8 cellular contexts compared by ENCODE assay signal in the genomic region with DNA sequence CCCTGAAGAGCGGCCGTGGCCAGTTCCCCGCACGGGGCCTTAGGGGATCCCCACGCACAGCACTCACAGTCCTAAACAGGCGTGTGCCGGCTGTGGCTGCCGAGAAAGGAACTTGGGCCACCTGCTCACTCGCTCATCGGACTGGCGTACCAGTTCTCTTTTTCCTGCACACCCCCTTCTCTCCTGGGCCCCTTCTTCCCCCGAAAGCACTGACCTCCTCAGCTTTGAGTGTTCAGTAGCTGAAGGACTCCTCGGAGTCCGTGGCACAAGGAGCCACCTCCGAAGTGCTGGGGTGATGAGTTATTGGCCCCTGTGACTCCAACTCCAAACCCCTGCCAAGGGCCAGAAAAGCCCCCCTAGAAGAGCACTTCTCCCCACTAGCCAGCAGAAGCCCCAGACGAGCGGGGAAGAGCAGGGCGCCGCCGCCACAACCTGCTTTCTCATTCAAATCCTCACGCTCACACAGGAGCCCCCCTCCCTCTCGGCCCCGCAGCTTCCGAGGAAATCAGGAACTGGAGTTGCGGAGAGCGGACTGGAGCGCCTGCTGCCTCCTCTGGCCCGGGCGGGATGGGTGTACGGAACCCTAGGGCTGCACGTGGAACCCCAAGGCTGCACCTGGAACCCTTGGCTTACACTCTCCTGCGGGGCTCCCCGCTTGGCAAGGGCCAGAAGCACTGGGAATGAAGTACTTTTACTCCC. TPM values are rescaled to one million over a fixed set of nuclear protein-coding genes. Genes with fewer than 3 reads are reported as not detected.
A peak's percentile ranks its signal among the peaks of the same experiment; 100 is the strongest.
DNase-seq lines count a peak whose midpoint lies in the region; FAIRE-seq and TF ChIP-seq lines count a peak whose summit lies in the region.

A gene with protein sequence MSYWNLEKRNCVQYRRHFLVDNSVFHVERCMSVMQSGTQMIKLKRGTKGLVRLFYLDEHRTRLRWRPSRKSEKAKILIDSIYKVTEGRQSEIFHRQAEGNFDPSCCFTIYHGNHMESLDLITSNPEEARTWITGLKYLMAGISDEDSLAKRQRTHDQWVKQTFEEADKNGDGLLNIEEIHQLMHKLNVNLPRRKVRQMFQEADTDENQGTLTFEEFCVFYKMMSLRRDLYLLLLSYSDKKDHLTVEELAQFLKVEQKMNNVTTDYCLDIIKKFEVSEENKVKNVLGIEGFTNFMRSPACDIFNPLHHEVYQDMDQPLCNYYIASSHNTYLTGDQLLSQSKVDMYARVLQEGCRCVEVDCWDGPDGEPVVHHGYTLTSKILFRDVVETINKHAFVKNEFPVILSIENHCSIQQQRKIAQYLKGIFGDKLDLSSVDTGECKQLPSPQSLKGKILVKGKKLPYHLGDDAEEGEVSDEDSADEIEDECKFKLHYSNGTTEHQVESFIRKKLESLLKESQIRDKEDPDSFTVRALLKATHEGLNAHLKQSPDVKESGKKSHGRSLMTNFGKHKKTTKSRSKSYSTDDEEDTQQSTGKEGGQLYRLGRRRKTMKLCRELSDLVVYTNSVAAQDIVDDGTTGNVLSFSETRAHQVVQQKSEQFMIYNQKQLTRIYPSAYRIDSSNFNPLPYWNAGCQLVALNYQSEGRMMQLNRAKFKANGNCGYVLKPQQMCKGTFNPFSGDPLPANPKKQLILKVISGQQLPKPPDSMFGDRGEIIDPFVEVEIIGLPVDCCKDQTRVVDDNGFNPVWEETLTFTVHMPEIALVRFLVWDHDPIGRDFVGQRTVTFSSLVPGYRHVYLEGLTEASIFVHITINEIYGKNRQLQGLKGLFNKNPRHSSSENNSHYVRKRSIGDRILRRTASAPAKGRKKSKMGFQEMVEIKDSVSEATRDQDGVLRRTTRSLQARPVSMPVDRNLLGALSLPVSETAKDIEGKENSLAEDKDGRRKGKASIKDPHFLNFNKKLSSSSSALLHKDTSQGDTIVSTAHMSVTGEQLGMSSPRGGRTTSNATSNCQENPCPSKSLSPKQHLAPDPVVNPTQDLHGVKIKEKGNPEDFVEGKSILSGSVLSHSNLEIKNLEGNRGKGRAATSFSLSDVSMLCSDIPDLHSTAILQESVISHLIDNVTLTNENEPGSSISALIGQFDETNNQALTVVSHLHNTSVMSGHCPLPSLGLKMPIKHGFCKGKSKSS (N-terminal part only) (minus strand): TSS at position 446 of the 699 bp plus-strand sequence. CDS start 40,847 bp downstream, outside the sequence.

- peak within 1 kb of the TSS; percentile 95 for H2AFZ ChIP-seq in GM23248

- in situ Hi-C loops in GM23248 (cut with MboI): no loop called here

- no peaks in the 10 kb centered on the region for H3K9me3 Mint-ChIP-seq in osteocyte (ENCODE audit: unreplicated experiment)

- H3K27me3 Mint-ChIP-seq in osteocyte (ENCODE audit: unreplicated experiment): peaks cover 69% of the 10 kb centered on the region

- H3K4me1 Mint-ChIP-seq in osteocyte (ENCODE audit: unreplicated experiment): peaks cover 17% of the 10 kb centered on the region

- 2 to 4% methylated on average over 33 of the region's 33 CpGs for WGBS in GM23248 (ENCODE audit: low coverage in 1 of 2, low lambda C conversion rate in 2 of 2, missing lambda C conversion rate in 2 of 2), 2 experiments

- no peaks in the 10 kb centered on the region for H3K79me2 ChIP-seq in GM23248 (ENCODE audit: insufficient read depth)

- H3K4me1 ChIP-seq in GM23248 (ENCODE audit: insufficient read depth) (0 out of 2 replicates have a peak, but pooled peaks cover 3% of the 10 kb centered on the region), SJCRH30 (peaks cover 11% of the 10 kb centered on the region; the same call in 1 of the 2 replicates), adipocyte (ENCODE audit: control insufficient read depth, insufficient read depth, low read length) (peaks cover 35% of the 10 kb centered on the region)

- peak within 1 kb of the TSS; percentile 62 for H3K27ac Mint-ChIP-seq in osteocyte (ENCODE audit: unreplicated experiment)

- peak; percentile 60 for DNase-seq in DMS153 treated with DMSO at 0.1 percent for 48 hours (lab: John Stamatoyannopoulos, UW; ENCODE audit: unreplicated experiment)
- DNase-seq in GM23248: peak; percentile 72
- DNase-seq in M059J (ENCODE audit: low read depth): peak; percentile 76
- peak; percentile 72 for DNase-seq in SJCRH30
- peak; percentile 76 for DNase-seq in adipocyte (ENCODE audit: low read depth)
- peak; percentile 79 for DNase-seq in cardiac septum (ENCODE audit: low spot score)
- DNase-seq in osteocyte (ENCODE audit: extremely low spot score, unreplicated experiment): no peak
- no peak for DNase-seq in urothelium cell line (ENCODE audit: low spot score)

- H4K20me1 ChIP-seq in GM23248 (ENCODE audit: insufficient read depth): no peaks in the 10 kb centered on the region

- H3K36me3 ChIP-seq in GM23248 (ENCODE audit: low read depth) (no peaks in the 10 kb centered on the region), SJCRH30 (no peaks in the 10 kb centered on the region), adipocyte (ENCODE audit: control insufficient read depth, insufficient read depth, low read length, severe bottlenecking) (no peaks in the 10 kb centered on the region)

- peak within 1 kb of the TSS; percentile 99 for H3K4me2 ChIP-seq in GM23248 (ENCODE audit: unreplicated experiment)

- H3K27ac ChIP-seq in GM23248 (no peak within 1 kb of the TSS), SJCRH30 (no peak within 1 kb of the TSS)

- H3K4me3 ChIP-seq in GM23248 (peak within 1 kb of the TSS; percentile 89), SJCRH30 (peak within 1 kb of the TSS; percentile 62), adipocyte (ENCODE audit: low read length) (peak within 1 kb of the TSS; percentile 84)

- H3K27me3 ChIP-seq in GM23248 (replicated peaks; ENCODE audit: insufficient read depth): peaks cover 24% of the 10 kb centered on the region
- no peaks in the 10 kb centered on the region for H3K27me3 ChIP-seq in SJCRH30
- H3K27me3 ChIP-seq in adipocyte (replicated peaks; ENCODE audit: control insufficient read depth, insufficient read depth, low read length): peaks cover 2% of the 10 kb centered on the region

- H3K9ac ChIP-seq in GM23248 (peak within 1 kb of the TSS; percentile 52), adipocyte (ENCODE audit: low read length) (peak within 1 kb of the TSS; percentile 62)

- H3K36me3 Mint-ChIP-seq in osteocyte (ENCODE audit: unreplicated experiment): no peaks in the 10 kb centered on the region

- intact Hi-C loops in cardiac septum (cut with DNase I): loop anchor here (5.0 kb wide), 1 partner anchor 113 kb away; no protein-coding TSS in a partner anchor

- no peaks in the 10 kb centered on the region for H3F3A ChIP-seq in GM23248 (ENCODE audit: insufficient read depth)

- H3K9me3 ChIP-seq in GM23248 (ENCODE audit: low read depth): no peaks in the 10 kb centered on the region
- H3K9me3 ChIP-seq in SJCRH30 (replicated peaks): no peaks in the 10 kb centered on the region
- no peaks in the 10 kb centered on the region for H3K9me3 ChIP-seq in adipocyte (ENCODE audit: control insufficient read depth, low read length)

- H3K4me3 Mint-ChIP-seq in osteocyte (ENCODE audit: unreplicated experiment): peak within 1 kb of the TSS; percentile 86

- no peak for TF ChIP-seq CTCF in osteocyte (IDR thresholded peaks at IDR 0.05)

- H3K9me2 ChIP-seq in GM23248 (ENCODE audit: insufficient read depth): no peaks in the 10 kb centered on the region

- no peak for FAIRE-seq in urothelium cell line (lab: Jason Lieb, UNC)

RNA-seq across cellular contexts. Expression of the gene that starts here (rescaled TPM):
- total RNA-seq in GM23248 (2014; rRNA removed; shearing (Covaris generic)): under 0.01 TPM in 1 of 2 replicates, not detected in the other
- not detected in 2 replicates for polyA plus RNA-seq in GM23248 (2016; fragmentation: Nextera tagmentation; extraction: Ambion mirVana)
- total RNA-seq in M059J (2014; rRNA removed; shearing (Covaris generic)): 0.10 and 0.17 TPM in 2 replicates
- total RNA-seq in SJCRH30 (2014; rRNA removed; shearing (Covaris generic)): 0.46 and 0.61 TPM in 2 replicates
- total RNA-seq in cardiac septum (0.16 TPM), osteocyte (not detected in 2 replicates)

Comparison
In these comparisons a context has a peak if more than half of its experiments do, and no peak if none do; other contexts are left out.
1. Peak in DNase-seq, H3K4me3 ChIP-seq, H3K9ac ChIP-seq and H3K4me2 ChIP-seq in GM23248; RNA of the gene not detected or under 1 TPM.
2. Peak in DNase-seq in M059J; RNA of the gene not detected or under 1 TPM.
3. Peak in DNase-seq and H3K4me3 ChIP-seq in SJCRH30; RNA of the gene not detected or under 1 TPM.
4. Peak in DNase-seq in cardiac septum; RNA of the gene not detected or under 1 TPM.
5. DNase-seq: peak in DMS153 treated with DMSO at 0.1 percent for 48 hours (single experiment) and adipocyte (single experiment); none in osteocyte (single experiment) and urothelium cell line (single experiment).
6. Peak in every context shown above with its lines, with median percentiles within 50 percentile points of each other: H3K4me3 ChIP-seq.